In genomic region chr20:44650777-44651493, GRCh38 we compare ENCODE assay signal across 8 cellular contexts. TPM values are rescaled to one million over a fixed set of nuclear protein-coding genes. Genes with fewer than 3 reads are reported as not detected.
DNase-seq lines count a peak whose midpoint lies in the region; FAIRE-seq and TF ChIP-seq lines count a peak whose summit lies in the region.

No MANE protein-coding gene starts in this region.

- H3K4me3 ChIP-seq in SJCRH30 (peak overlapping the region; percentile 69), bronchial epithelial cell (ENCODE audit: low read depth, low read length) (peak overlapping the region; percentile 71), mesendoderm (ENCODE audit: low read length) (peak overlapping the region; percentile 11), tibial artery (peak overlapping the region; percentile 74 to 95)

- no peaks in the 10 kb centered on the region; the same call in 1 of the 2 replicates for H3K27me3 ChIP-seq in SJCRH30
- no peaks in the 10 kb centered on the region for H3K27me3 ChIP-seq in bronchial epithelial cell (ENCODE audit: control insufficient read depth, insufficient read depth, low read length)
- no peaks in the 10 kb centered on the region for H3K27me3 ChIP-seq in mesendoderm (ENCODE audit: insufficient read depth, low read length, poor library complexity)
- no peaks in the 10 kb centered on the region for H3K27me3 ChIP-seq in tibial artery

- H3K18ac ChIP-seq in mesendoderm (ENCODE audit: low read length): peak overlapping the region; percentile 72

- no peaks in the 10 kb centered on the region for H3K36me3 ChIP-seq in SJCRH30
- H3K36me3 ChIP-seq in bronchial epithelial cell (ENCODE audit: control insufficient read depth, insufficient read depth, low read length): no peaks in the 10 kb centered on the region
- H3K36me3 ChIP-seq in mesendoderm (ENCODE audit: control insufficient read depth, insufficient read depth, low read length): peaks cover 2% of the 10 kb centered on the region
- H3K36me3 ChIP-seq in tibial artery: no peaks in the 10 kb centered on the region

- DNase-seq in ELF-1 (ENCODE audit: low read depth, low spot score) (peak; percentile 28), SJCRH30 (peak; percentile 22 to 27), bronchial epithelial cell (ENCODE audit: low read depth) (no peak), mesendoderm (peak; percentile 29), tibial artery (no peak), NCI-H2107 (lab: John Stamatoyannopoulos, UW) (no peak), NCI-H187 treated with DMSO at 0.1 percent for 48 hours (lab: John Stamatoyannopoulos, UW) (no peak), UCSD-AML1 (lab: John Stamatoyannopoulos, UW; ENCODE audit: unreplicated experiment) (no peak)

- H2BK5ac ChIP-seq in mesendoderm (ENCODE audit: low read length): no peak overlapping the region

- H3K4me1 ChIP-seq in SJCRH30 (peaks cover 9% of the 10 kb centered on the region), mesendoderm (ENCODE audit: control insufficient read depth, low read depth, low read length) (no peaks in the 10 kb centered on the region), tibial artery (peaks cover 0 to 16% (median 13%) of the 10 kb centered on the region in 4 donors)

- peak overlapping the region; percentile 49 for H3K9ac ChIP-seq in mesendoderm (ENCODE audit: low read length)

- peak overlapping the region; percentile 66 for H3K56ac ChIP-seq in mesendoderm (ENCODE audit: low read length)

- no peaks in the 10 kb centered on the region for H3K79me1 ChIP-seq in mesendoderm (ENCODE audit: low read length)

- no peaks in the 10 kb centered on the region for H3K79me2 ChIP-seq in mesendoderm (ENCODE audit: control insufficient read depth, insufficient read depth, low read length)

- H3K4ac ChIP-seq in mesendoderm (ENCODE audit: low read depth, low read length): no peak overlapping the region

- peak overlapping the region; percentile 47 for H3K4me2 ChIP-seq in mesendoderm (ENCODE audit: low read length)

- H4K5ac ChIP-seq in mesendoderm (ENCODE audit: low read length): no peak overlapping the region

- H2AK5ac ChIP-seq in mesendoderm (ENCODE audit: low read length): peak overlapping the region; percentile 11

- no peak overlapping the region for H2BK15ac ChIP-seq in mesendoderm (replicated peaks; ENCODE audit: low read depth)

- no peak overlapping the region for H2BK120ac ChIP-seq in mesendoderm (ENCODE audit: low read depth, low read length)

- peak overlapping the region; percentile 1 for H3K23ac ChIP-seq in mesendoderm (ENCODE audit: low read length)

- H4K8ac ChIP-seq in mesendoderm (ENCODE audit: low read depth, low read length): no peak overlapping the region

- intact Hi-C loops in tibial artery (cut with DNase I; ENCODE audit: low total_unique reads): no loop called here

- H3K27ac ChIP-seq in SJCRH30: no peak overlapping the region
- no peak overlapping the region for H3K27ac ChIP-seq in mesendoderm (ENCODE audit: low read depth, low read length)
- H3K27ac ChIP-seq in tibial artery: peak overlapping the region; percentile 70 to 72

- TF ChIP-seq CTCF in bronchial epithelial cell (IDR thresholded peaks at IDR 0.05; ENCODE audit: insufficient read depth, low read length, severe bottlenecking) (no peak), tibial artery (IDR thresholded peaks at IDR 0.05) (no peak)

- no peak for FAIRE-seq in bronchial epithelial cell (lab: Jason Lieb, UNC)

- WGBS in mesendoderm (ENCODE audit: extremely low coverage, insufficient coverage, low lambda C conversion rate): no CpG with 5 or more reads among the region's 29 CpGs

- H3K9me3 ChIP-seq in SJCRH30 (replicated peaks) (peaks cover 2% of the 10 kb centered on the region; the same call in 1 of the 2 replicates), tibial artery (no peaks in the 10 kb centered on the region)

RNA-seq across cellular contexts. Expression of gene ADA, which starts 0.6 kb away (rescaled TPM):
- 17.9 and 19.0 TPM in 2 replicates for total RNA-seq in SJCRH30 (2014; rRNA removed; shearing (Covaris generic))
- total RNA-seq in bronchial epithelial cell: 8.7 and 12.6 TPM in 2 replicates
- polyA plus RNA-seq in mesendoderm (2013, experiment 1 of 2): 11.0 TPM
- polyA plus RNA-seq in mesendoderm (2013, experiment 2 of 2): 10.4 TPM

Comparison
In these comparisons a context has a peak if more than half of its experiments do, and no peak if none do; other contexts are left out.
1. DNase-seq: peak in ELF-1 (single experiment), SJCRH30 (2 of 2) and mesendoderm (single experiment); none in bronchial epithelial cell (single experiment), tibial artery (0 of 2), NCI-H2107 (single experiment), NCI-H187 treated with DMSO at 0.1 percent for 48 hours (single experiment) and UCSD-AML1 (single experiment).
2. H3K27ac ChIP-seq: peak in tibial artery (2 of 2); none in SJCRH30 (single experiment) and mesendoderm (single experiment).
3. H3K4me3 ChIP-seq: peak in every context shown above with its lines; median percentile 84 in tibial artery; 71 in bronchial epithelial cell; 69 in SJCRH30; 11 in mesendoderm.